Comparison of ENCODE assay signal across 12 cellular contexts in genomic region chr6:69784595-69785377, GRCh38. TPM values are rescaled to one million over a fixed set of nuclear protein-coding genes. Genes with fewer than 3 reads are reported as not detected.
DNase-seq lines count a peak whose midpoint lies in the region; ATAC-seq and TF ChIP-seq lines count a peak whose summit lies in the region.
"Had no signal": no experiment of that assay in that cellular context is flagged by ENCODE, and none has a peak within 500 bp of the region (broad histone marks: within the 10 kb centered on the region; RNA-seq: fewer than 3 reads in every experiment).

No MANE protein-coding gene starts in this region.

- H3K27ac Mint-ChIP-seq in endodermal cell, result peak overlapping the region; percentile 0
- H3K27ac Mint-ChIP-seq in nephron progenitor cell, result no peak overlapping the region

- H3K9me3 Mint-ChIP-seq in endodermal cell (no peaks in the 10 kb centered on the region), nephron progenitor cell (no peaks in the 10 kb centered on the region)

- no peaks in the 10 kb centered on the region for H3K9me3 ChIP-seq in endodermal cell (ENCODE audit: control insufficient read depth, low read length)

- peaks cover 45% of the 10 kb centered on the region for H3K36me3 ChIP-seq in endodermal cell (ENCODE audit: control insufficient read depth, insufficient read depth, low read length)

- no peaks in the 10 kb centered on the region for H3K27me3 ChIP-seq in endodermal cell (ENCODE audit: control insufficient read depth, insufficient read depth, low read length, poor library complexity, severe bottlenecking)

- H3K4me3 Mint-ChIP-seq in endodermal cell, result no peak overlapping the region
- no peak overlapping the region for H3K4me3 Mint-ChIP-seq in nephron progenitor cell

- H3K9ac ChIP-seq in endodermal cell (ENCODE audit: extremely low read depth, low read length, poor library complexity, severe bottlenecking), result no peak overlapping the region

- H3K36me3 Mint-ChIP-seq in endodermal cell (ENCODE audit: low read depth), result peaks cover 22% of the 10 kb centered on the region
- H3K36me3 Mint-ChIP-seq in nephron progenitor cell (ENCODE audit: low read depth), result peaks cover 9% of the 10 kb centered on the region

- no peak overlapping the region for H3K4me3 ChIP-seq in endodermal cell (ENCODE audit: low read length)

- DNase-seq in endodermal cell, result no peak
- no peak for DNase-seq in nephron progenitor cell
- DNase-seq in NCI-H2107 treated with DMSO at 0.1 percent for 48 hours (lab: John Stamatoyannopoulos, UW; ENCODE audit: unreplicated experiment), result no peak
- no peak for DNase-seq in nucleus accumbens (lab: John Stamatoyannopoulos, UW)
- DNase-seq in SW 1271 (lab: John Stamatoyannopoulos, UW), result no peak
- DNase-seq: activated T-cell treated with anti-CD3 and anti-CD28 coated beads, Interleukin-2, amount 50 U/mL, for 1 hour; DMS153; NCI-H1694 had no signal

- TF ChIP-seq CTCF in endodermal cell (conservative IDR thresholded peaks at IDR 0.05), result peak; percentile 12
- TF ChIP-seq CTCF in nephron progenitor cell (IDR thresholded peaks at IDR 0.05), result no peak

- H3K27me3 Mint-ChIP-seq in endodermal cell (ENCODE audit: insufficient read depth), result no peaks in the 10 kb centered on the region
- H3K27me3 Mint-ChIP-seq in nephron progenitor cell (ENCODE audit: low read depth, poor library complexity), result no peaks in the 10 kb centered on the region

- 82 to 89% methylated on average over 3 of the region's 3 CpGs for WGBS in endodermal cell (ENCODE audit: insufficient coverage in 1 of 2, insufficient read length in 1 of 2), 2 experiments

- H3K4me1 Mint-ChIP-seq in endodermal cell (peaks cover 23% of the 10 kb centered on the region), nephron progenitor cell (no peaks in the 10 kb centered on the region)

- no peaks in the 10 kb centered on the region for H3K4me1 ChIP-seq in endodermal cell (ENCODE audit: control insufficient read depth, insufficient read depth, low read length)

- ATAC-seq in GM18861 (IDR thresholded peaks at IDR 0.05; ENCODE audit: unreplicated experiment) (peak; percentile 61), GM21619 (IDR thresholded peaks at IDR 0.05; ENCODE audit: unreplicated experiment) (peak; percentile 64), HG03354 (IDR thresholded peaks at IDR 0.05; ENCODE audit: poor library complexity, severe bottlenecking, unreplicated experiment) (peak; percentile 85)
- ATAC-seq: SK-N-SH treated with all-trans-retinoic acid at 6 μM for 48 hours had no signal

- H3K27ac ChIP-seq in endodermal cell (ENCODE audit: low read depth, low read length), result no peak overlapping the region

RNA-seq across cellular contexts. Expression of gene LMBRD1, which starts 12.0 kb away (rescaled TPM):
- 10 to 100 TPM; 30.1 to 34.8 TPM for total RNA-seq in endodermal cell
- polyA plus RNA-seq in endodermal cell (2013, experiment 1 of 2), result 30.5 TPM
- polyA plus RNA-seq in endodermal cell (2013, experiment 2 of 2), result 30.9 TPM
